ENCODE assay signal across 16 cellular contexts in genomic region chr6:71405416-71405815, GRCh38.
DNase-seq lines count a peak whose midpoint lies in the region; ATAC-seq and TF ChIP-seq lines count a peak whose summit lies in the region.
"Had no signal": no experiment of that assay in that cellular context is flagged by ENCODE, and none has a peak within 500 bp of the region (broad histone marks: within the 10 kb centered on the region; RNA-seq: fewer than 3 reads in every experiment).

No MANE protein-coding gene starts in this region.

- H3K36me3 ChIP-seq in breast epithelium (peaks cover 3% of the 10 kb centered on the region), upper lobe of left lung (peaks cover 0 to 20% (median 1%) of the 10 kb centered on the region in 4 donors), MG63 (peaks cover 18% of the 10 kb centered on the region)
- H3K36me3 ChIP-seq: tibial nerve had no signal

- TF ChIP-seq CTCF in breast epithelium (IDR thresholded peaks at IDR 0.05) (no peak), MCF 10A (IDR thresholded peaks at IDR 0.05; ENCODE audit: unreplicated experiment) (no peak), nephron (IDR thresholded peaks at IDR 0.05; ENCODE audit: unreplicated experiment in 3 of 3) (no peak), upper lobe of left lung (IDR thresholded peaks at IDR 0.05) (no peak)

- no peak for TF ChIP-seq POLR2A in breast epithelium (IDR thresholded peaks at IDR 0.05)
- no peak for TF ChIP-seq POLR2A in upper lobe of left lung (IDR thresholded peaks at IDR 0.05)

- no peaks in the 10 kb centered on the region for H3K9me3 Mint-ChIP-seq in MCF 10A (ENCODE audit: unreplicated experiment)
- no peaks in the 10 kb centered on the region for H3K9me3 Mint-ChIP-seq in nephron
- H3K9me3 Mint-ChIP-seq: activated CD4-positive, alpha-beta memory T cell treated with anti-CD3 and anti-CD28 coated beads, Interleukin-2, amount 10 ng/mL, durations not matched to agents 7 days and 5 days; activated naive CD8-positive, alpha-beta T cell treated with anti-CD3 and anti-CD28 coated beads, Interleukin-2, amount 50 U/mL, for 24 hours; central memory CD8-positive, alpha-beta T cell; effector memory CD8-positive, alpha-beta T cell had no signal

- CTCF ChIA-PET in MCF 10A (lab: Yijun Ruan, JAX), result interaction anchor here (0.6 to 1.8 kb wide), 5 partner anchors 9 to 215 kb away, joined by 3 to 5 read pairs (median 3); no protein-coding TSS in a partner anchor

- intact Hi-C loops in breast epithelium (cut with DNase I; ENCODE audit: low total_unique reads), result no loop called here
- intact Hi-C loops in MCF 10A (cut with micrococcal nuclease), result no loop called here

- H3K27me3 ChIP-seq in breast epithelium (no peaks in the 10 kb centered on the region), upper lobe of left lung (no peaks in the 10 kb centered on the region), MG63 (no peaks in the 10 kb centered on the region)
- H3K27me3 ChIP-seq: tibial nerve had no signal

- H3K9me3 ChIP-seq in breast epithelium (no peaks in the 10 kb centered on the region), upper lobe of left lung (no peaks in the 10 kb centered on the region), MG63 (no peaks in the 10 kb centered on the region)
- H3K9me3 ChIP-seq: tibial nerve had no signal

- DNase-seq in breast epithelium (ENCODE audit: low spot score in 2 of 2) (no peak), MCF 10A (ENCODE audit: unreplicated experiment) (no peak), epithelial cell of prostate (ENCODE audit: low read depth, low spot score) (no peak), upper lobe of left lung (no peak), Kasumi-1 (lab: John Stamatoyannopoulos, UW) (no peak), MG63 (no peak), iPS-NIHi7 (ENCODE audit: extremely low spot score) (no peak)
- DNase-seq: 8988T; activated CD4-positive, alpha-beta memory T cell treated with anti-CD3 and anti-CD28 coated beads, Interleukin-2, amount 10 ng/mL, durations not matched to agents 7 days and 5 days; activated naive CD8-positive, alpha-beta T cell treated with anti-CD3 and anti-CD28 coated beads, Interleukin-2, amount 50 U/mL, for 24 hours; effector memory CD8-positive, alpha-beta T cell; stimulated activated CD4-positive, alpha-beta T cell treated with anti-CD3 and anti-CD28 coated beads, Interleukin-4, amount 100 ng/mL, for 4 hours had no signal

- no peak overlapping the region for H3K4me3 ChIP-seq in breast epithelium
- H3K4me3 ChIP-seq in upper lobe of left lung, result no peak overlapping the region
- H3K4me3 ChIP-seq in MG63, result no peak overlapping the region
- H3K4me3 ChIP-seq: tibial nerve had no signal

- POLR2A ChIA-PET in MCF 10A (lab: Yijun Ruan, JAX), result interaction anchor here (3.8 to 4.2 kb wide), 2 partner anchors 11 to 15 kb away, joined by 33 to 43 read pairs; no protein-coding TSS in a partner anchor

- H3K4me3 Mint-ChIP-seq in MCF 10A (ENCODE audit: unreplicated experiment), result no peak overlapping the region
- H3K4me3 Mint-ChIP-seq in nephron, result peak overlapping the region; percentile 19 to 53 (median 29)
- H3K4me3 Mint-ChIP-seq: activated CD4-positive, alpha-beta memory T cell treated with anti-CD3 and anti-CD28 coated beads, Interleukin-2, amount 10 ng/mL, durations not matched to agents 7 days and 5 days; activated naive CD8-positive, alpha-beta T cell treated with anti-CD3 and anti-CD28 coated beads, Interleukin-2, amount 50 U/mL, for 24 hours; central memory CD8-positive, alpha-beta T cell; effector memory CD8-positive, alpha-beta T cell; IgD-negative memory B cell had no signal

- no peaks in the 10 kb centered on the region for H3K27me3 Mint-ChIP-seq in MCF 10A (ENCODE audit: insufficient read depth, unreplicated experiment)
- H3K27me3 Mint-ChIP-seq in nephron (ENCODE audit: low read depth), result no peaks in the 10 kb centered on the region

- no peak for TF ChIP-seq EP300 in upper lobe of left lung (IDR thresholded peaks at IDR 0.05)

- H3K36me3 Mint-ChIP-seq in MCF 10A (ENCODE audit: insufficient read depth, unreplicated experiment), result peaks cover 5% of the 10 kb centered on the region
- peaks cover 39% of the 10 kb centered on the region for H3K36me3 Mint-ChIP-seq in nephron (ENCODE audit: low read depth)
- H3K36me3 Mint-ChIP-seq: IgD-negative memory B cell had no signal

- H3K4me1 ChIP-seq in breast epithelium, result peaks cover 0 to 6% of the 10 kb centered on the region in 2 donors
- H3K4me1 ChIP-seq in upper lobe of left lung, result peaks cover 34 to 64% (median 50%) of the 10 kb centered on the region in 4 donors

- WGBS in upper lobe of left lung, 2 donors, result 71 to 84% methylated on average over 1 of the region's 1 CpG

- no TSS peak for BruUV-seq in MCF 10A (replicated peaks; lab: Mats Ljungman, UMichigan)

- no peak for ATAC-seq in upper lobe of left lung (ENCODE audit: low FRiP score in 2 of 2)
- ATAC-seq: activated naive CD8-positive, alpha-beta T cell treated with anti-CD3 and anti-CD28 coated beads, Interleukin-2, amount 50 U/mL, for 24 hours; effector memory CD8-positive, alpha-beta T cell had no signal

- peak overlapping the region; percentile 78 to 82 for H3K27ac ChIP-seq in breast epithelium
- H3K27ac ChIP-seq in epithelial cell of prostate, result peak overlapping the region; percentile 92
- H3K27ac ChIP-seq in upper lobe of left lung, result peak overlapping the region in 3 of 4 donors; percentile 68 to 79 (median 77)

- peaks cover 26% of the 10 kb centered on the region for H3K4me1 Mint-ChIP-seq in MCF 10A (ENCODE audit: insufficient read depth, unreplicated experiment)
- peaks cover 56% of the 10 kb centered on the region for H3K4me1 Mint-ChIP-seq in nephron
- H3K4me1 Mint-ChIP-seq: activated naive CD8-positive, alpha-beta T cell treated with anti-CD3 and anti-CD28 coated beads, Interleukin-2, amount 50 U/mL, for 24 hours; central memory CD8-positive, alpha-beta T cell had no signal

- H3K27ac Mint-ChIP-seq in MCF 10A (ENCODE audit: low read depth, unreplicated experiment), result no peak overlapping the region
- peak overlapping the region; percentile 86 to 93 (median 91) for H3K27ac Mint-ChIP-seq in nephron
- H3K27ac Mint-ChIP-seq: activated CD4-positive, alpha-beta memory T cell treated with anti-CD3 and anti-CD28 coated beads, Interleukin-2, amount 10 ng/mL, durations not matched to agents 7 days and 5 days; activated naive CD8-positive, alpha-beta T cell treated with anti-CD3 and anti-CD28 coated beads, Interleukin-2, amount 50 U/mL, for 24 hours; effector memory CD8-positive, alpha-beta T cell; IgD-negative memory B cell had no signal
